Comparison of ENCODE assay signal across 16 cellular contexts in the genomic region with DNA sequence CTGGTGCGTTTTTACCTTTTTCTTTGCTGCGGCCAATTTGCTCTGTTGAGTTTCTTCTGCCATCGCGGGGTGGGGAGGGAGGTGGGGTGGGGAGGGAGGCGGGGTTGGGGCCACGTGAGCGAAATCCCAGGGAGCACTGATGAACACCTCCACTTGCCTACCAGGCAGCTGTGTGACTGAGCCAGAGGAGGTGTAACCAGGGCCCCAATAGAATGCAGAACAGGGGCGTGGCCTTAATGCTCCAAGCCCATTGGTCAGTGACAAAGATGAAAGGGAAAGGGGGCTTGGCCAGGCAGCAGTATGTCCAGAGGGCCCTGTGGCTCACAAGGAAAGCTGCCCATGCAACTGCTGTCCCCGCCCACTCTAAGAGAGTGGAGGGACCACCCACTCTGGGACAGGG. TPM values are rescaled to one million over a fixed set of nuclear protein-coding genes. Genes with fewer than 3 reads are reported as not detected.
DNase-seq lines count a peak whose midpoint lies in the region; ATAC-seq and TF ChIP-seq lines count a peak whose summit lies in the region.
"Had no signal": no experiment of that assay in that cellular context is flagged by ENCODE, and none has a peak within 500 bp of the region (broad histone marks: within the 10 kb centered on the region; RNA-seq: fewer than 3 reads in every experiment).

No MANE protein-coding gene starts in this region.

- in situ Hi-C loops in Caki2 (cut with HindIII; ENCODE audit: low pct_unique_long_range_greater_than_20kb, low sequenced_read_pairs) = no loop called here

- no peaks in the 10 kb centered on the region for H4K20me1 ChIP-seq in H9 (ENCODE audit: control insufficient read depth, insufficient read depth, insufficient read length)

- no peak overlapping the region for H3K4me3 Mint-ChIP-seq in H9
- H3K4me3 Mint-ChIP-seq in activated T-cell treated with anti-CD3 and anti-CD28 coated beads, Interleukin-2, amount 50 U/mL, for 72 hours = no peak overlapping the region
- H3K4me3 Mint-ChIP-seq: CD14-positive monocyte had no signal

- no peaks in the 10 kb centered on the region for H3K9me3 ChIP-seq in H9 (ENCODE audit: control insufficient read depth, low read depth, low read length)

- H2BK5ac ChIP-seq in H9 (ENCODE audit: insufficient read length, low read length) = no peak overlapping the region

- no peak overlapping the region for H3K4me2 ChIP-seq in H9 (ENCODE audit: insufficient read depth, insufficient read length, low read length)

- H3K23me2 ChIP-seq in H9 (ENCODE audit: insufficient read length, low read depth, low read length, poor library complexity, severe bottlenecking) = no peaks in the 10 kb centered on the region

- no peaks in the 10 kb centered on the region for H3K36me3 Mint-ChIP-seq in H9 (ENCODE audit: insufficient read depth in 1 of 3, low read depth in 3 of 3)
- H3K36me3 Mint-ChIP-seq in activated T-cell treated with anti-CD3 and anti-CD28 coated beads, Interleukin-2, amount 50 U/mL, for 72 hours (ENCODE audit: insufficient read depth in 2 of 2) = no peaks in the 10 kb centered on the region
- H3K36me3 Mint-ChIP-seq: CD14-positive monocyte had no signal

- no peak overlapping the region for H3K18ac ChIP-seq in H9 (ENCODE audit: insufficient read length, low read depth, low read length)

- no peak overlapping the region for H4K91ac ChIP-seq in H9 (ENCODE audit: insufficient read length, low read depth, low read length)

- WGBS in H9 (ENCODE audit: extremely low coverage, insufficient read length, low lambda C conversion rate) = no CpG with 5 or more reads among the region's 9 CpGs

- H3K23ac ChIP-seq in H9 (ENCODE audit: insufficient read length, low read depth, low read length) = no peak overlapping the region

- H4K5ac ChIP-seq in H9 (ENCODE audit: insufficient read length, low read depth, low read length) = no peak overlapping the region

- no peaks in the 10 kb centered on the region for H3K79me1 ChIP-seq in H9 (ENCODE audit: insufficient read depth, low read depth, low read length, poor library complexity, severe bottlenecking)

- no peak overlapping the region for H3K27ac Mint-ChIP-seq in H9
- H3K27ac Mint-ChIP-seq in activated T-cell treated with anti-CD3 and anti-CD28 coated beads, Interleukin-2, amount 50 U/mL, for 72 hours = no peak overlapping the region
- H3K27ac Mint-ChIP-seq: CD14-positive monocyte had no signal

- H3K9me3 Mint-ChIP-seq in H9 = no peaks in the 10 kb centered on the region; a peak in 1 of 5 replicates
- no peaks in the 10 kb centered on the region for H3K9me3 Mint-ChIP-seq in activated T-cell treated with anti-CD3 and anti-CD28 coated beads, Interleukin-2, amount 50 U/mL, for 72 hours

- H2BK12ac ChIP-seq in H9 (ENCODE audit: insufficient read length, low read depth, low read length) = no peak overlapping the region

- H3K9ac ChIP-seq in H9 (ENCODE audit: extremely low read depth, insufficient read length, low read length) = no peak overlapping the region

- no peaks in the 10 kb centered on the region for H3K27me3 ChIP-seq in H9 (ENCODE audit: insufficient read depth, low read length)

- H4K8ac ChIP-seq in H9 (replicated peaks; ENCODE audit: insufficient read length, low read depth, low read length) = no peak overlapping the region

- no peak overlapping the region for H2AK5ac ChIP-seq in H9 (ENCODE audit: insufficient read length, low read length)

- no peak overlapping the region for H2AFZ ChIP-seq in H9 (ENCODE audit: low read length)

- no peak overlapping the region for H2BK20ac ChIP-seq in H9 (ENCODE audit: low read depth, low read length, poor library complexity, severe bottlenecking)

- no peaks in the 10 kb centered on the region for H3K4me1 ChIP-seq in H9 (ENCODE audit: insufficient read depth, low read length)

- H3T11ph ChIP-seq in H9 (ENCODE audit: low read length) = no peak overlapping the region

- H3K79me2 ChIP-seq in H9 (ENCODE audit: insufficient read depth, low read length) = no peaks in the 10 kb centered on the region

- H3K4me1 Mint-ChIP-seq in H9 = peaks cover 0 to 4% of the 10 kb centered on the region in 2 experiments; a peak in 2 of 4 replicates
- H3K4me1 Mint-ChIP-seq in activated T-cell treated with anti-CD3 and anti-CD28 coated beads, Interleukin-2, amount 50 U/mL, for 72 hours (ENCODE audit: low read depth) = no peaks in the 10 kb centered on the region
- H3K4me1 Mint-ChIP-seq: CD14-positive monocyte had no signal

- H3K56ac ChIP-seq in H9 (ENCODE audit: insufficient read length, low read depth, low read length) = no peak overlapping the region

- H3K4ac ChIP-seq in H9 (ENCODE audit: low read depth, low read length) = no peak overlapping the region

- H3K27me3 Mint-ChIP-seq in H9 (ENCODE audit: low read depth) = peaks cover 33% of the 10 kb centered on the region
- H3K27me3 Mint-ChIP-seq in activated T-cell treated with anti-CD3 and anti-CD28 coated beads, Interleukin-2, amount 50 U/mL, for 72 hours (ENCODE audit: low read depth) = peaks cover 19% of the 10 kb centered on the region

- no peak for TF ChIP-seq CTCF in H9 (conservative IDR thresholded peaks at IDR 0.05)

- no peak overlapping the region for H3K27ac ChIP-seq in H9 (ENCODE audit: insufficient read length, low read depth, low read length)

- no peak for ATAC-seq in activated T-cell treated with anti-CD3 and anti-CD28 coated beads, Interleukin-2, amount 50 U/mL, for 72 hours (replicated peaks in 1 of 2)

- no peak overlapping the region for H3K14ac ChIP-seq in H9 (ENCODE audit: insufficient read depth, low read length)

- DNase-seq in Caki2 (ENCODE audit: low read depth) = peak; percentile 37
- peak; percentile 77 for DNase-seq in H9
- peak; percentile 24 for DNase-seq in RPMI7951 (ENCODE audit: low read depth)
- DNase-seq in iPS-NIHi7 (ENCODE audit: extremely low spot score) = peak; percentile 12
- no peak for DNase-seq in activated naive CD4-positive, alpha-beta T cell treated with anti-CD3 and anti-CD28 coated beads, Interleukin-2, amount 50 U/mL, for 16 hours
- no peak for DNase-seq in activated T-cell treated with anti-CD3 and anti-CD28 coated beads, Interleukin-2, amount 50 U/mL, for 72 hours
- DNase-seq in NCI-H1417 treated with DMSO at 0.1 percent for 48 hours (lab: John Stamatoyannopoulos, UW) = no peak
- DNase-seq: DMS153, EL, Kasumi-1, NCI-H1436, NCI-H2029 treated with DMSO at 0.1 percent for 48 hours, NCI-H524 treated with DMSO at 0.1 percent for 48 hours, RPMI8226, SIG-M5 had no signal

- no peak overlapping the region for H2BK15ac ChIP-seq in H9 (ENCODE audit: low read depth, low read length)

- H2BK120ac ChIP-seq in H9 (ENCODE audit: low read depth, low read length, poor library complexity, severe bottlenecking) = no peak overlapping the region

RNA-seq across cellular contexts. Expression of gene OR4F6, which starts 21.4 kb away (rescaled TPM):
- not detected in 2 replicates for total RNA-seq in Caki2 (2014; rRNA removed; shearing (Covaris generic); ENCODE audit: low replicate concordance)
- not detected in 2 replicates for total RNA-seq in H9 (2021)
- total RNA-seq in RPMI7951 (2014; rRNA removed; shearing (Covaris generic)) = not detected in 2 replicates
- not detected for total RNA-seq in activated T-cell treated with anti-CD3 and anti-CD28 coated beads, Interleukin-2, amount 50 U/mL, for 72 hours

RNA-seq across cellular contexts. Expression of gene OR4F15, which starts 30.1 kb away (rescaled TPM):
- 0.09 TPM in 1 of 2 replicates, not detected in the other for total RNA-seq in Caki2 (2014; rRNA removed; shearing (Covaris generic); ENCODE audit: low replicate concordance)
- total RNA-seq in H9 (2021) = not detected in 2 replicates
- 0.10 and 0.72 TPM in 2 replicates for total RNA-seq in RPMI7951 (2014; rRNA removed; shearing (Covaris generic))
- not detected for total RNA-seq in activated T-cell treated with anti-CD3 and anti-CD28 coated beads, Interleukin-2, amount 50 U/mL, for 72 hours

RNA-seq across cellular contexts. Expression of gene TARS3, which starts 57.7 kb away (rescaled TPM):
- 17.6 and 20.8 TPM in 2 replicates for total RNA-seq in Caki2 (2014; rRNA removed; shearing (Covaris generic); ENCODE audit: low replicate concordance)
- total RNA-seq in H9 (2021) = 14.1 and 14.9 TPM in 2 replicates
- 10.7 and 12.1 TPM in 2 replicates for total RNA-seq in RPMI7951 (2014; rRNA removed; shearing (Covaris generic))
- 10 to 100 TPM; 12.6 to 14.2 TPM for total RNA-seq in activated T-cell treated with anti-CD3 and anti-CD28 coated beads, Interleukin-2, amount 50 U/mL, for 72 hours

Comparison
In these comparisons a context has a peak if more than half of its experiments do, and no peak if none do; other contexts are left out.
1. DNase-seq: peak in Caki2 (single experiment), H9 (single experiment), RPMI7951 (single experiment) and iPS-NIHi7 (single experiment); none in activated naive CD4-positive, alpha-beta T cell treated with anti-CD3 and anti-CD28 coated beads, Interleukin-2, amount 50 U/mL, for 16 hours (single experiment), activated T-cell treated with anti-CD3 and anti-CD28 coated beads, Interleukin-2, amount 50 U/mL, for 72 hours (0 of 2) and NCI-H1417 treated with DMSO at 0.1 percent for 48 hours (single experiment).